In the genomic region with DNA sequence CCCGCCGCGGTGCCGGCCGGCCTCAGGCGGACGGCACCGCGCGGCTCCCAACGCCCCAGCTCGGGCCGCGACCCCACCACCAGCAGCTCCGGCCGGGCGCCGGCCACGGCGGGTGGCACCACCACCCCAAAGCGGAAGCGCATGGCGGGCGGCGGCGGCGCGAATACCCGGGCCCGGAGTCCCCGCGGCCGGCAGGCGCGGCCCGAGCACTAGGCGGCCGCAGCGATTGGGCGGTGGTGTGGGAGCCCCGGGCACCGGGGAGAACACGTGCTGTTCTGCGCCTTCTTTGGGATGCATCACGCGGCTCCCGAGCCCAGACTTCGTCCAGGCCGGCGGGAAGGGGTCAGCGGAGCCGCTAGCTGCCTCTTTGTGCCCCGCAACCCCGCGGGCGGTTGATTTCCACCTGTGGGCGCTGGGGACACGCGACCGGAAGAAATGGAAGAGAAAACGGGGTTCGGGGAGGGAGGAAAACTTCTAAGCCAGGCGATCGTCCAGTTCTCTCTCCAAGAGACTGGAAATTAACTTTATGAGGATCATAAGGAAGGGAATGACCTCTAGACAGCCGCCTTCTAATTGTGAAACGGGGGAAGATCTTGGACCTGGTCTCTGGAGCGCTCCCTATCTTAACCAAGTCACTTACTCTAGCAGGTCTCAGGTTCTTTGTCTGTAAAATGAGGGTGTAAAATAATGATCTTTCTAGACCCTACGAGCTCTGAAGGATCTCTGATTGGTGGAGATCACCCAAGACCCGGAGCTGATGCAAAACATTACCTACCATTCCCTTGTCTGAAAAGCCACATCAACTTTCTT, we compare ENCODE assay signal across 1 cellular context.
A peak's percentile ranks its signal among the peaks of the same experiment; 100 is the strongest.
TF ChIP-seq lines count a peak whose summit lies in the region.

A gene (minus strand): TSS at position 165 of the 810 bp plus-strand sequence. CDS start 22 bp downstream, at position 143.

TF ChIP-seq in GM12878, 131 proteins besides CTCF, POLR2A, EP300 and RAD21 (continued from another document and continues in another):
- TF ChIP-seq, protein P1, sequence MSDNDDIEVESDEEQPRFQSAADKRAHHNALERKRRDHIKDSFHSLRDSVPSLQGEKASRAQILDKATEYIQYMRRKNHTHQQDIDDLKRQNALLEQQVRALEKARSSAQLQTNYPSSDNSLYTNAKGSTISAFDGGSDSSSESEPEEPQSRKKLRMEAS (IDR thresholded peaks at IDR 0.05; ENCODE audit: low read depth, low read length), result peak; percentile 45; the same call in 1 of the 2 replicates
- TF ChIP-seq CHD1 (IDR thresholded peaks at IDR 0.05; ENCODE audit: low read depth, low read length) (0 out of 2 replicates have a peak, but pooled peaks have one; percentile 70), ZZZ3 (IDR thresholded peaks at IDR 0.05; ENCODE audit: control insufficient read depth, insufficient read length, low read depth) (no peak), CHD4 (IDR thresholded peaks at IDR 0.05) (no peak), ZSCAN29 (IDR thresholded peaks at IDR 0.05) (no peak), IKZF2 (IDR thresholded peaks at IDR 0.05) (peak; percentile 76), CREM (IDR thresholded peaks at IDR 0.05; ENCODE audit: low read depth) (no peak), DPF2 (IDR thresholded peaks at IDR 0.05) (0 out of 2 replicates have a peak, but pooled peaks have one; percentile 61), FOXK2 (IDR thresholded peaks at IDR 0.05) (no peak), HDAC2 (IDR thresholded peaks at IDR 0.05) (no peak), BACH1 (IDR thresholded peaks at IDR 0.05; ENCODE audit: borderline replicate concordance) (peak; percentile 38; the same call in 1 of the 2 replicates), ETV6 (conservative IDR thresholded peaks at IDR 0.05 in 1 of 2, IDR thresholded peaks at IDR 0.05 in 1 of 2; ENCODE audit: borderline replicate concordance in 1 of 2, low read depth in 1 of 2) (no peak), SMAD5 (IDR thresholded peaks at IDR 0.05; ENCODE audit: low read depth) (peak; percentile 92), KDM1A (IDR thresholded peaks at IDR 0.05; ENCODE audit: borderline replicate concordance) (no peak), RUNX3 (IDR thresholded peaks at IDR 0.05; ENCODE audit: low read length) (peak; percentile 50), ZNF207 (IDR thresholded peaks at IDR 0.05; ENCODE audit: borderline replicate concordance) (0 out of 2 replicates have a peak, but pooled peaks have one; percentile 29)
- TF ChIP-seq, protein P2, sequence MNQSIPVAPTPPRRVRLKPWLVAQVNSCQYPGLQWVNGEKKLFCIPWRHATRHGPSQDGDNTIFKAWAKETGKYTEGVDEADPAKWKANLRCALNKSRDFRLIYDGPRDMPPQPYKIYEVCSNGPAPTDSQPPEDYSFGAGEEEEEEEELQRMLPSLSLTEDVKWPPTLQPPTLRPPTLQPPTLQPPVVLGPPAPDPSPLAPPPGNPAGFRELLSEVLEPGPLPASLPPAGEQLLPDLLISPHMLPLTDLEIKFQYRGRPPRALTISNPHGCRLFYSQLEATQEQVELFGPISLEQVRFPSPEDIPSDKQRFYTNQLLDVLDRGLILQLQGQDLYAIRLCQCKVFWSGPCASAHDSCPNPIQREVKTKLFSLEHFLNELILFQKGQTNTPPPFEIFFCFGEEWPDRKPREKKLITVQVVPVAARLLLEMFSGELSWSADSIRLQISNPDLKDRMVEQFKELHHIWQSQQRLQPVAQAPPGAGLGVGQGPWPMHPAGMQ (IDR thresholded peaks at IDR 0.05; ENCODE audit: borderline replicate concordance), result no peak
- TF ChIP-seq, protein P3, sequence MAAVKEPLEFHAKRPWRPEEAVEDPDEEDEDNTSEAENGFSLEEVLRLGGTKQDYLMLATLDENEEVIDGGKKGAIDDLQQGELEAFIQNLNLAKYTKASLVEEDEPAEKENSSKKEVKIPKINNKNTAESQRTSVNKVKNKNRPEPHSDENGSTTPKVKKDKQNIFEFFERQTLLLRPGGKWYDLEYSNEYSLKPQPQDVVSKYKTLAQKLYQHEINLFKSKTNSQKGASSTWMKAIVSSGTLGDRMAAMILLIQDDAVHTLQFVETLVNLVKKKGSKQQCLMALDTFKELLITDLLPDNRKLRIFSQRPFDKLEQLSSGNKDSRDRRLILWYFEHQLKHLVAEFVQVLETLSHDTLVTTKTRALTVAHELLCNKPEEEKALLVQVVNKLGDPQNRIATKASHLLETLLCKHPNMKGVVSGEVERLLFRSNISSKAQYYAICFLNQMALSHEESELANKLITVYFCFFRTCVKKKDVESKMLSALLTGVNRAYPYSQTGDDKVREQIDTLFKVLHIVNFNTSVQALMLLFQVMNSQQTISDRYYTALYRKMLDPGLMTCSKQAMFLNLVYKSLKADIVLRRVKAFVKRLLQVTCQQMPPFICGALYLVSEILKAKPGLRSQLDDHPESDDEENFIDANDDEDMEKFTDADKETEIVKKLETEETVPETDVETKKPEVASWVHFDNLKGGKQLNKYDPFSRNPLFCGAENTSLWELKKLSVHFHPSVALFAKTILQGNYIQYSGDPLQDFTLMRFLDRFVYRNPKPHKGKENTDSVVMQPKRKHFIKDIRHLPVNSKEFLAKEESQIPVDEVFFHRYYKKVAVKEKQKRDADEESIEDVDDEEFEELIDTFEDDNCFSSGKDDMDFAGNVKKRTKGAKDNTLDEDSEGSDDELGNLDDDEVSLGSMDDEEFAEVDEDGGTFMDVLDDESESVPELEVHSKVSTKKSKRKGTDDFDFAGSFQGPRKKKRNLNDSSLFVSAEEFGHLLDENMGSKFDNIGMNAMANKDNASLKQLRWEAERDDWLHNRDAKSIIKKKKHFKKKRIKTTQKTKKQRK (IDR thresholded peaks at IDR 0.05; ENCODE audit: low read depth, low read length), result no peak
- TF ChIP-seq, protein P4, sequence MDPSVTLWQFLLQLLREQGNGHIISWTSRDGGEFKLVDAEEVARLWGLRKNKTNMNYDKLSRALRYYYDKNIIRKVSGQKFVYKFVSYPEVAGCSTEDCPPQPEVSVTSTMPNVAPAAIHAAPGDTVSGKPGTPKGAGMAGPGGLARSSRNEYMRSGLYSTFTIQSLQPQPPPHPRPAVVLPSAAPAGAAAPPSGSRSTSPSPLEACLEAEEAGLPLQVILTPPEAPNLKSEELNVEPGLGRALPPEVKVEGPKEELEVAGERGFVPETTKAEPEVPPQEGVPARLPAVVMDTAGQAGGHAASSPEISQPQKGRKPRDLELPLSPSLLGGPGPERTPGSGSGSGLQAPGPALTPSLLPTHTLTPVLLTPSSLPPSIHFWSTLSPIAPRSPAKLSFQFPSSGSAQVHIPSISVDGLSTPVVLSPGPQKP (IDR thresholded peaks at IDR 0.05; ENCODE audit: low read depth, low read length), result no peak
- TF ChIP-seq, protein P5, sequence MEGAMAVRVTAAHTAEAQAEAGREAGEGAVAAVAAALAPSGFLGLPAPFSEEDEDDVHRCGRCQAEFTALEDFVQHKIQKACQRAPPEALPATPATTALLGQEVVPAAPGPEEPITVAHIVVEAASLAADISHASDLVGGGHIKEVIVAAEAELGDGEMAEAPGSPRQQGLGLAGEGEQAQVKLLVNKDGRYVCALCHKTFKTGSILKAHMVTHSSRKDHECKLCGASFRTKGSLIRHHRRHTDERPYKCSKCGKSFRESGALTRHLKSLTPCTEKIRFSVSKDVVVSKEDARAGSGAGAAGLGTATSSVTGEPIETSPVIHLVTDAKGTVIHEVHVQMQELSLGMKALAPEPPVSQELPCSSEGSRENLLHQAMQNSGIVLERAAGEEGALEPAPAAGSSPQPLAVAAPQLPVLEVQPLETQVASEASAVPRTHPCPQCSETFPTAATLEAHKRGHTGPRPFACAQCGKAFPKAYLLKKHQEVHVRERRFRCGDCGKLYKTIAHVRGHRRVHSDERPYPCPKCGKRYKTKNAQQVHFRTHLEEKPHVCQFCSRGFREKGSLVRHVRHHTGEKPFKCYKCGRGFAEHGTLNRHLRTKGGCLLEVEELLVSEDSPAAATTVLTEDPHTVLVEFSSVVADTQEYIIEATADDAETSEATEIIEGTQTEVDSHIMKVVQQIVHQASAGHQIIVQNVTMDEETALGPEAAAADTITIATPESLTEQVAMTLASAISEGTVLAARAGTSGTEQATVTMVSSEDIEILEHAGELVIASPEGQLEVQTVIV (IDR thresholded peaks at IDR 0.05; ENCODE audit: borderline replicate concordance, partially characterized antibody), result no peak
- TF ChIP-seq, protein P6, sequence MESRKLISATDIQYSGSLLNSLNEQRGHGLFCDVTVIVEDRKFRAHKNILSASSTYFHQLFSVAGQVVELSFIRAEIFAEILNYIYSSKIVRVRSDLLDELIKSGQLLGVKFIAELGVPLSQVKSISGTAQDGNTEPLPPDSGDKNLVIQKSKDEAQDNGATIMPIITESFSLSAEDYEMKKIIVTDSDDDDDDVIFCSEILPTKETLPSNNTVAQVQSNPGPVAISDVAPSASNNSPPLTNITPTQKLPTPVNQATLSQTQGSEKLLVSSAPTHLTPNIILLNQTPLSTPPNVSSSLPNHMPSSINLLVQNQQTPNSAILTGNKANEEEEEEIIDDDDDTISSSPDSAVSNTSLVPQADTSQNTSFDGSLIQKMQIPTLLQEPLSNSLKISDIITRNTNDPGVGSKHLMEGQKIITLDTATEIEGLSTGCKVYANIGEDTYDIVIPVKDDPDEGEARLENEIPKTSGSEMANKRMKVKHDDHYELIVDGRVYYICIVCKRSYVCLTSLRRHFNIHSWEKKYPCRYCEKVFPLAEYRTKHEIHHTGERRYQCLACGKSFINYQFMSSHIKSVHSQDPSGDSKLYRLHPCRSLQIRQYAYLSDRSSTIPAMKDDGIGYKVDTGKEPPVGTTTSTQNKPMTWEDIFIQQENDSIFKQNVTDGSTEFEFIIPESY (IDR thresholded peaks at IDR 0.05), result no peak
- TF ChIP-seq, protein P7, sequence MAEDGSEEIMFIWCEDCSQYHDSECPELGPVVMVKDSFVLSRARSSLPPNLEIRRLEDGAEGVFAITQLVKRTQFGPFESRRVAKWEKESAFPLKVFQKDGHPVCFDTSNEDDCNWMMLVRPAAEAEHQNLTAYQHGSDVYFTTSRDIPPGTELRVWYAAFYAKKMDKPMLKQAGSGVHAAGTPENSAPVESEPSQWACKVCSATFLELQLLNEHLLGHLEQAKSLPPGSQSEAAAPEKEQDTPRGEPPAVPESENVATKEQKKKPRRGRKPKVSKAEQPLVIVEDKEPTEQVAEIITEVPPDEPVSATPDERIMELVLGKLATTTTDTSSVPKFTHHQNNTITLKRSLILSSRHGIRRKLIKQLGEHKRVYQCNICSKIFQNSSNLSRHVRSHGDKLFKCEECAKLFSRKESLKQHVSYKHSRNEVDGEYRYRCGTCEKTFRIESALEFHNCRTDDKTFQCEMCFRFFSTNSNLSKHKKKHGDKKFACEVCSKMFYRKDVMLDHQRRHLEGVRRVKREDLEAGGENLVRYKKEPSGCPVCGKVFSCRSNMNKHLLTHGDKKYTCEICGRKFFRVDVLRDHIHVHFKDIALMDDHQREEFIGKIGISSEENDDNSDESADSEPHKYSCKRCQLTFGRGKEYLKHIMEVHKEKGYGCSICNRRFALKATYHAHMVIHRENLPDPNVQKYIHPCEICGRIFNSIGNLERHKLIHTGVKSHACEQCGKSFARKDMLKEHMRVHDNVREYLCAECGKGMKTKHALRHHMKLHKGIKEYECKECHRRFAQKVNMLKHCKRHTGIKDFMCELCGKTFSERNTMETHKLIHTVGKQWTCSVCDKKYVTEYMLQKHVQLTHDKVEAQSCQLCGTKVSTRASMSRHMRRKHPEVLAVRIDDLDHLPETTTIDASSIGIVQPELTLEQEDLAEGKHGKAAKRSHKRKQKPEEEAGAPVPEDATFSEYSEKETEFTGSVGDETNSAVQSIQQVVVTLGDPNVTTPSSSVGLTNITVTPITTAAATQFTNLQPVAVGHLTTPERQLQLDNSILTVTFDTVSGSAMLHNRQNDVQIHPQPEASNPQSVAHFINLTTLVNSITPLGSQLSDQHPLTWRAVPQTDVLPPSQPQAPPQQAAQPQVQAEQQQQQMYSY (CRISPR knock-in tag; IDR thresholded peaks at IDR 0.05), result no peak
- TF ChIP-seq, protein P8, sequence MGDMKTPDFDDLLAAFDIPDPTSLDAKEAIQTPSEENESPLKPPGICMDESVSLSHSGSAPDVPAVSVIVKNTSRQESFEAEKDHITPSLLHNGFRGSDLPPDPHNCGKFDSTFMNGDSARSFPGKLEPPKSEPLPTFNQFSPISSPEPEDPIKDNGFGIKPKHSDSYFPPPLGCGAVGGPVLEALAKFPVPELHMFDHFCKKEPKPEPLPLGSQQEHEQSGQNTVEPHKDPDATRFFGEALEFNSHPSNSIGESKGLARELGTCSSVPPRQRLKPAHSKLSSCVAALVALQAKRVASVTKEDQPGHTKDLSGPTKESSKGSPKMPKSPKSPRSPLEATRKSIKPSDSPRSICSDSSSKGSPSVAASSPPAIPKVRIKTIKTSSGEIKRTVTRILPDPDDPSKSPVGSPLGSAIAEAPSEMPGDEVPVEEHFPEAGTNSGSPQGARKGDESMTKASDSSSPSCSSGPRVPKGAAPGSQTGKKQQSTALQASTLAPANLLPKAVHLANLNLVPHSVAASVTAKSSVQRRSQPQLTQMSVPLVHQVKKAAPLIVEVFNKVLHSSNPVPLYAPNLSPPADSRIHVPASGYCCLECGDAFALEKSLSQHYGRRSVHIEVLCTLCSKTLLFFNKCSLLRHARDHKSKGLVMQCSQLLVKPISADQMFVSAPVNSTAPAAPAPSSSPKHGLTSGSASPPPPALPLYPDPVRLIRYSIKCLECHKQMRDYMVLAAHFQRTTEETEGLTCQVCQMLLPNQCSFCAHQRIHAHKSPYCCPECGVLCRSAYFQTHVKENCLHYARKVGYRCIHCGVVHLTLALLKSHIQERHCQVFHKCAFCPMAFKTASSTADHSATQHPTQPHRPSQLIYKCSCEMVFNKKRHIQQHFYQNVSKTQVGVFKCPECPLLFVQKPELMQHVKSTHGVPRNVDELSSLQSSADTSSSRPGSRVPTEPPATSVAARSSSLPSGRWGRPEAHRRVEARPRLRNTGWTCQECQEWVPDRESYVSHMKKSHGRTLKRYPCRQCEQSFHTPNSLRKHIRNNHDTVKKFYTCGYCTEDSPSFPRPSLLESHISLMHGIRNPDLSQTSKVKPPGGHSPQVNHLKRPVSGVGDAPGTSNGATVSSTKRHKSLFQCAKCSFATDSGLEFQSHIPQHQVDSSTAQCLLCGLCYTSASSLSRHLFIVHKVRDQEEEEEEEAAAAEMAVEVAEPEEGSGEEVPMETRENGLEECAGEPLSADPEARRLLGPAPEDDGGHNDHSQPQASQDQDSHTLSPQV (IDR thresholded peaks at IDR 0.05), result 0 out of 2 replicates have a peak, but pooled peaks have one; percentile 3
- TF ChIP-seq, protein P9, sequence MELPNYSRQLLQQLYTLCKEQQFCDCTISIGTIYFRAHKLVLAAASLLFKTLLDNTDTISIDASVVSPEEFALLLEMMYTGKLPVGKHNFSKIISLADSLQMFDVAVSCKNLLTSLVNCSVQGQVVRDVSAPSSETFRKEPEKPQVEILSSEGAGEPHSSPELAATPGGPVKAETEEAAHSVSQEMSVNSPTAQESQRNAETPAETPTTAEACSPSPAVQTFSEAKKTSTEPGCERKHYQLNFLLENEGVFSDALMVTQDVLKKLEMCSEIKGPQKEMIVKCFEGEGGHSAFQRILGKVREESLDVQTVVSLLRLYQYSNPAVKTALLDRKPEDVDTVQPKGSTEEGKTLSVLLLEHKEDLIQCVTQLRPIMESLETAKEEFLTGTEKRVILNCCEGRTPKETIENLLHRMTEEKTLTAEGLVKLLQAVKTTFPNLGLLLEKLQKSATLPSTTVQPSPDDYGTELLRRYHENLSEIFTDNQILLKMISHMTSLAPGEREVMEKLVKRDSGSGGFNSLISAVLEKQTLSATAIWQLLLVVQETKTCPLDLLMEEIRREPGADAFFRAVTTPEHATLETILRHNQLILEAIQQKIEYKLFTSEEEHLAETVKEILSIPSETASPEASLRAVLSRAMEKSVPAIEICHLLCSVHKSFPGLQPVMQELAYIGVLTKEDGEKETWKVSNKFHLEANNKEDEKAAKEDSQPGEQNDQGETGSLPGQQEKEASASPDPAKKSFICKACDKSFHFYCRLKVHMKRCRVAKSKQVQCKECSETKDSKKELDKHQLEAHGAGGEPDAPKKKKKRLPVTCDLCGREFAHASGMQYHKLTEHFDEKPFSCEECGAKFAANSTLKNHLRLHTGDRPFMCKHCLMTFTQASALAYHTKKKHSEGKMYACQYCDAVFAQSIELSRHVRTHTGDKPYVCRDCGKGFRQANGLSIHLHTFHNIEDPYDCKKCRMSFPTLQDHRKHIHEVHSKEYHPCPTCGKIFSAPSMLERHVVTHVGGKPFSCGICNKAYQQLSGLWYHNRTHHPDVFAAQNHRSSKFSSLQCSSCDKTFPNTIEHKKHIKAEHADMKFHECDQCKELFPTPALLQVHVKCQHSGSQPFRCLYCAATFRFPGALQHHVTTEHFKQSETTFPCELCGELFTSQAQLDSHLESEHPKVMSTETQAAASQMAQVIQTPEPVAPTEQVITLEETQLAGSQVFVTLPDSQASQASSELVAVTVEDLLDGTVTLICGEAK (IDR thresholded peaks at IDR 0.05; ENCODE audit: borderline replicate concordance), result no peak
